Comparison of ENCODE assay signal across 8 cellular contexts in genomic region chr9:126806336-126806735, GRCh38. TPM values are rescaled to one million over a fixed set of nuclear protein-coding genes. Genes with fewer than 3 reads are reported as not detected.
DNase-seq lines count a peak whose midpoint lies in the region; ATAC-seq and TF ChIP-seq lines count a peak whose summit lies in the region.

No MANE protein-coding gene starts in this region.

- peak overlapping the region in 58 of 59 donors; percentile 63 to 100 (median 96) for H3K4me3 ChIP-seq in dorsolateral prefrontal cortex

- peak; percentile 27 for ATAC-seq in omental fat pad (ENCODE audit: low FRiP score)

- H3K27ac ChIP-seq in dorsolateral prefrontal cortex: peak overlapping the region in 6 of 59 donors; percentile 17 to 88 (median 84)

- DNase-seq in EL (peak; percentile 22), NOMO-1 treated with dmso at 0.1 percent for 144 hours (lab: John Stamatoyannopoulos, UW; ENCODE audit: unreplicated experiment) (peak; percentile 22), dorsolateral prefrontal cortex (no peak), omental fat pad (ENCODE audit: low spot score) (no peak), NCI-H1436 (lab: John Stamatoyannopoulos, UW) (no peak), cortex of kidney (lab: John Stamatoyannopoulos, UW) (no peak), NCI-H226 (no peak), superior temporal gyrus (ENCODE audit: extremely low spot score) (no peak)

- TF ChIP-seq CTCF in dorsolateral prefrontal cortex (IDR thresholded peaks at IDR 0.05 in 54 of 56, conservative IDR thresholded peaks at IDR 0.05 in 2 of 56; ENCODE audit: low read depth in 1 of 56, partially characterized antibody in 56 of 56): no peak
- TF ChIP-seq CTCF in omental fat pad (IDR thresholded peaks at IDR 0.05): no peak

- no peaks in the 10 kb centered on the region for H3K27me3 ChIP-seq in dorsolateral prefrontal cortex

- intact Hi-C loops in dorsolateral prefrontal cortex (cut with DNase I): loop anchor here in 1 of 2 donors (5.0 kb wide), 1 partner anchor 36 kb away; no protein-coding TSS in a partner anchor

RNA-seq across cellular contexts. Expression of gene ZBTB43, which starts 1.5 kb away (rescaled TPM):
- total RNA-seq in dorsolateral prefrontal cortex (10 to 100 TPM; 18.2 to 56.1 (median 32.5) TPM), omental fat pad (10 to 100 TPM; 11.2 to 28.8 (median 13.7) TPM)

RNA-seq across cellular contexts. Expression of gene ZBTB34, which starts 54.1 kb away (rescaled TPM):
- 10 to 100 TPM in 119 of 120 experiments, 1 to 10 TPM in 1; 9.1 to 17.6 (median 13.2) TPM for total RNA-seq in dorsolateral prefrontal cortex
- total RNA-seq in omental fat pad: 10 to 100 TPM in 3 of 4 donors, 1 to 10 TPM in 1; 8.0 to 16.4 (median 13.4) TPM

Comparison
In these comparisons a context has a peak if more than half of its experiments do, and no peak if none do; other contexts are left out.
1. DNase-seq: peak in EL (single experiment) and NOMO-1 treated with dmso at 0.1 percent for 144 hours (single experiment); none in dorsolateral prefrontal cortex (0 of 10), omental fat pad (single experiment), NCI-H1436 (single experiment), cortex of kidney (single experiment), NCI-H226 (single experiment) and superior temporal gyrus (single experiment).